ENCODE assay signal across 28 cellular contexts in genomic region chr2:157216421-157216965, GRCh38. TPM values are rescaled to one million over a fixed set of nuclear protein-coding genes. Genes with fewer than 3 reads are reported as not detected.
"Had no signal": no experiment of that assay in that cellular context is flagged by ENCODE, and none has a peak within 500 bp of the region (broad histone marks: within the 10 kb centered on the region; RNA-seq: fewer than 3 reads in every experiment).

No MANE protein-coding gene starts in this region.

- H3K4me3 Mint-ChIP-seq: activated CD4-positive, alpha-beta T cell treated with anti-CD3 and anti-CD28 coated beads for 36 hours; activated naive CD4-positive, alpha-beta T cell treated with anti-CD3 and anti-CD28 coated beads for 36 hours; activated naive CD8-positive, alpha-beta T cell treated with anti-CD3 and anti-CD28 coated beads for 36 hours; mesothelial cell of epicardium; naive B cell; nephron progenitor cell had no signal

- H2AFZ ChIP-seq: hepatocyte had no signal

- H3K79me2 ChIP-seq: hepatocyte had no signal

- H3K4me3 ChIP-seq: adrenal gland, body of pancreas, coronary artery, dorsolateral prefrontal cortex, gastrocnemius medialis, hepatocyte, skin epidermis, thoracic aorta had no signal

- ATAC-seq: activated CD4-positive, alpha-beta T cell treated with anti-CD3 and anti-CD28 coated beads for 36 hours; body of pancreas; gastrocnemius medialis; left colon; sciatic nerve; stimulated activated naive CD8-positive, alpha-beta T cell treated with anti-CD3 and anti-CD28 coated beads, Interleukin-15, Interleukin-2, amounts not matched to agents 100 U/mL and 50 U/mL, for 24 hours had no signal

- H3K36me3 ChIP-seq: adrenal gland, gastrocnemius medialis, neutrophil, thoracic aorta had no signal

- H3K4me1 ChIP-seq: adrenal gland, body of pancreas, gastrocnemius medialis had no signal

- H3K4me1 Mint-ChIP-seq: activated CD4-positive, alpha-beta T cell treated with anti-CD3 and anti-CD28 coated beads for 36 hours; activated naive CD8-positive, alpha-beta T cell treated with anti-CD3 and anti-CD28 coated beads for 36 hours; mesothelial cell of epicardium; naive B cell; nephron progenitor cell had no signal

- H3K4me2 ChIP-seq: hepatocyte had no signal

- DNase-seq: activated CD4-positive, alpha-beta T cell treated with anti-CD3 and anti-CD28 coated beads for 36 hours; activated CD4-positive, alpha-beta T cell treated with anti-CD3 and anti-CD28 coated beads, Interleukin-2, amount 50 U/mL, for 4 hours; activated CD4-positive, CD25-positive, alpha-beta regulatory T cell; activated effector memory CD4-positive, alpha-beta T cell treated with anti-CD3 and anti-CD28 coated beads, Interleukin-2, amount 50 U/mL, for 16 hours; activated naive CD4-positive, alpha-beta T cell treated with anti-CD3 and anti-CD28 coated beads for 36 hours; activated naive CD8-positive, alpha-beta T cell treated with anti-CD3 and anti-CD28 coated beads for 36 hours; activated T-cell treated with anti-CD3 and anti-CD28 coated beads for 4 hours; adrenal gland; aorta; body of pancreas; effector memory CD4-positive, alpha-beta T cell; erythroblast; gastrocnemius medialis; left colon; naive B cell; nephron progenitor cell; stimulated activated CD4-positive, alpha-beta T cell treated with anti-CD3 and anti-CD28 coated beads, Interleukin-12 subunit alpha, Interleukin-12 subunit beta, amount 100 ng/mL, for 4 hours; stimulated activated CD4-positive, alpha-beta T cell treated with anti-CD3 and anti-CD28 coated beads, Interleukin-4, amount 100 ng/mL, for 1 hour; stimulated activated naive CD8-positive, alpha-beta T cell treated with anti-CD3 and anti-CD28 coated beads, Interleukin-15, Interleukin-2, amounts not matched to agents 100 U/mL and 50 U/mL, for 24 hours; trophoblast cell had no signal

- H3K27me3 ChIP-seq: adrenal gland, body of pancreas, gastrocnemius medialis, hepatocyte, neutrophil had no signal

- H3K9me3 ChIP-seq: adrenal gland, body of pancreas, gastrocnemius medialis, neutrophil, thoracic aorta had no signal

- H3K9me3 Mint-ChIP-seq: activated naive CD4-positive, alpha-beta T cell treated with anti-CD3 and anti-CD28 coated beads for 36 hours; activated naive CD8-positive, alpha-beta T cell treated with anti-CD3 and anti-CD28 coated beads for 36 hours; naive B cell; nephron progenitor cell had no signal

- H3K36me3 Mint-ChIP-seq: activated naive CD8-positive, alpha-beta T cell treated with anti-CD3 and anti-CD28 coated beads for 36 hours; mesothelial cell of epicardium; naive B cell had no signal

- H3K27ac ChIP-seq: adrenal gland, body of pancreas, coronary artery, gastrocnemius medialis, hepatocyte, neutrophil, skin epidermis, thoracic aorta had no signal

- H3K27ac Mint-ChIP-seq: activated CD4-positive, alpha-beta T cell treated with anti-CD3 and anti-CD28 coated beads for 36 hours; activated naive CD4-positive, alpha-beta T cell treated with anti-CD3 and anti-CD28 coated beads for 36 hours; activated naive CD8-positive, alpha-beta T cell treated with anti-CD3 and anti-CD28 coated beads for 36 hours; mesothelial cell of epicardium; naive B cell; nephron progenitor cell had no signal

RNA-seq across cellular contexts. Expression of gene GALNT5, which starts 41.0 kb away (rescaled TPM):
- total RNA-seq: activated naive CD4-positive, alpha-beta T cell treated with anti-CD3 and anti-CD28 coated beads for 36 hours; activated naive CD8-positive, alpha-beta T cell treated with anti-CD3 and anti-CD28 coated beads for 36 hours had no signal
